11 cellular contexts compared by ENCODE assay signal in genomic region chr16:64440421-64440831, GRCh38.
DNase-seq lines count a peak whose midpoint lies in the region; ATAC-seq and TF ChIP-seq lines count a peak whose summit lies in the region.
"Had no signal": no experiment of that assay in that cellular context is flagged by ENCODE, and none has a peak within 500 bp of the region (broad histone marks: within the 10 kb centered on the region; RNA-seq: fewer than 3 reads in every experiment).

No MANE protein-coding gene starts in this region.

- no peak overlapping the region for H3K27ac ChIP-seq in H9 (ENCODE audit: insufficient read length, low read depth, low read length)
- H3K27ac ChIP-seq in lower lobe of right lung, result no peak overlapping the region
- no peak overlapping the region for H3K27ac ChIP-seq in endodermal cell (ENCODE audit: low read depth, low read length)
- H3K27ac ChIP-seq: vagina had no signal

- peak overlapping the region; percentile 17 for H2BK12ac ChIP-seq in H9 (ENCODE audit: insufficient read length, low read depth, low read length)

- peaks cover 0 to 2% of the 10 kb centered on the region in 2 experiments; a peak in 1 of 5 replicates for H3K9me3 Mint-ChIP-seq in H9
- no peaks in the 10 kb centered on the region for H3K9me3 Mint-ChIP-seq in endodermal cell

- no peaks in the 10 kb centered on the region for H3K79me2 ChIP-seq in H9 (ENCODE audit: insufficient read depth, low read length)

- H3K27ac Mint-ChIP-seq in H9 (no peak overlapping the region), endodermal cell (no peak overlapping the region)
- H3K27ac Mint-ChIP-seq: CD4-positive, alpha-beta T cell had no signal

- ATAC-seq in lower lobe of right lung (peak; percentile 61 to 89), GM21723 (IDR thresholded peaks at IDR 0.05; ENCODE audit: unreplicated experiment) (no peak)

- no peaks in the 10 kb centered on the region for H3K79me1 ChIP-seq in H9 (ENCODE audit: insufficient read depth, low read depth, low read length, poor library complexity, severe bottlenecking)

- no peak overlapping the region for H3T11ph ChIP-seq in H9 (ENCODE audit: low read length)

- H3K36me3 ChIP-seq in lower lobe of right lung (no peaks in the 10 kb centered on the region), endodermal cell (ENCODE audit: control insufficient read depth, insufficient read depth, low read length) (no peaks in the 10 kb centered on the region)
- H3K36me3 ChIP-seq: vagina had no signal

- H3K27me3 Mint-ChIP-seq in H9 (ENCODE audit: low read depth), result no peaks in the 10 kb centered on the region
- H3K27me3 Mint-ChIP-seq in endodermal cell (ENCODE audit: insufficient read depth), result peaks cover 2% of the 10 kb centered on the region
- H3K27me3 Mint-ChIP-seq: CD4-positive, alpha-beta T cell had no signal

- no peak overlapping the region for H2BK120ac ChIP-seq in H9 (ENCODE audit: low read depth, low read length, poor library complexity, severe bottlenecking)

- H2BK20ac ChIP-seq in H9 (ENCODE audit: low read depth, low read length, poor library complexity, severe bottlenecking), result no peak overlapping the region

- no peak overlapping the region for H3K56ac ChIP-seq in H9 (ENCODE audit: insufficient read length, low read depth, low read length)

- H3K9me3 ChIP-seq in H9 (ENCODE audit: control insufficient read depth, low read depth, low read length), result no peaks in the 10 kb centered on the region
- H3K9me3 ChIP-seq in lower lobe of right lung, result no peaks in the 10 kb centered on the region
- H3K9me3 ChIP-seq in endodermal cell (ENCODE audit: control insufficient read depth, low read length), result no peaks in the 10 kb centered on the region
- H3K9me3 ChIP-seq: vagina had no signal

- no peak overlapping the region for H2AK5ac ChIP-seq in H9 (ENCODE audit: insufficient read length, low read length)

- intact Hi-C loops in lower lobe of right lung (cut with DNase I), result no loop called here

- H3K4me3 ChIP-seq in astrocyte of the cerebellum (ENCODE audit: low read depth, low read length) (no peak overlapping the region), lower lobe of right lung (no peak overlapping the region), endodermal cell (ENCODE audit: low read length) (no peak overlapping the region)
- H3K4me3 ChIP-seq: vagina had no signal

- H3K4me3 Mint-ChIP-seq in H9 (no peak overlapping the region), endodermal cell (no peak overlapping the region)
- H3K4me3 Mint-ChIP-seq: CD4-positive, alpha-beta T cell had no signal

- H4K8ac ChIP-seq in H9 (replicated peaks; ENCODE audit: insufficient read length, low read depth, low read length), result no peak overlapping the region

- in situ Hi-C loops in astrocyte of the cerebellum (cut with HindIII; ENCODE audit: low sequenced_read_pairs), result no loop called here

- H2BK5ac ChIP-seq in H9 (ENCODE audit: insufficient read length, low read length), result no peak overlapping the region

- H2BK15ac ChIP-seq in H9 (ENCODE audit: low read depth, low read length), result no peak overlapping the region

- H3K4me1 ChIP-seq in H9 (ENCODE audit: insufficient read depth, low read length) (no peaks in the 10 kb centered on the region), lower lobe of right lung (peaks cover 4% of the 10 kb centered on the region), endodermal cell (ENCODE audit: control insufficient read depth, insufficient read depth, low read length) (peaks cover 6% of the 10 kb centered on the region)
- H3K4me1 ChIP-seq: vagina had no signal

- H4K5ac ChIP-seq in H9 (ENCODE audit: insufficient read length, low read depth, low read length), result no peak overlapping the region

- H3K14ac ChIP-seq in H9 (ENCODE audit: insufficient read depth, low read length), result no peak overlapping the region

- no peak overlapping the region for H3K4ac ChIP-seq in H9 (ENCODE audit: low read depth, low read length)

- H3K9ac ChIP-seq in H9 (ENCODE audit: extremely low read depth, insufficient read length, low read length) (no peak overlapping the region), endodermal cell (ENCODE audit: extremely low read depth, low read length, poor library complexity, severe bottlenecking) (no peak overlapping the region)

- H3K23me2 ChIP-seq in H9 (ENCODE audit: insufficient read length, low read depth, low read length, poor library complexity, severe bottlenecking), result no peaks in the 10 kb centered on the region

- TF ChIP-seq CTCF in H9 (conservative IDR thresholded peaks at IDR 0.05) (no peak), astrocyte of the cerebellum (IDR thresholded peaks at IDR 0.05; ENCODE audit: low read depth, low read length, missing control alignments) (no peak), lower lobe of right lung (IDR thresholded peaks at IDR 0.05) (no peak), endodermal cell (conservative IDR thresholded peaks at IDR 0.05) (no peak)

- no peak overlapping the region for H3K4me2 ChIP-seq in H9 (ENCODE audit: insufficient read depth, insufficient read length, low read length)

- H3K4me1 Mint-ChIP-seq in H9 (peaks cover 10 to 20% of the 10 kb centered on the region in 2 experiments), endodermal cell (peaks cover 11% of the 10 kb centered on the region)

- H2AFZ ChIP-seq in H9 (ENCODE audit: low read length), result no peak overlapping the region

- DNase-seq in A172 (ENCODE audit: low spot score) (peak; percentile 76), H9 (no peak), astrocyte of the cerebellum (ENCODE audit: low read depth) (peak; percentile 95), lower lobe of right lung (no peak), endodermal cell (no peak), medulla oblongata (ENCODE audit: extremely low spot score) (no peak), hypothalamus (lab: John Stamatoyannopoulos, UW) (no peak)
- DNase-seq: CD4-positive, alpha-beta T cell; NCI-H446 had no signal

- no peak overlapping the region for H3K18ac ChIP-seq in H9 (ENCODE audit: insufficient read length, low read depth, low read length)

- no peak overlapping the region for H3K23ac ChIP-seq in H9 (ENCODE audit: insufficient read length, low read depth, low read length)

- H3K36me3 Mint-ChIP-seq in H9 (ENCODE audit: insufficient read depth in 1 of 3, low read depth in 3 of 3) (no peaks in the 10 kb centered on the region), endodermal cell (ENCODE audit: low read depth) (no peaks in the 10 kb centered on the region)

- no peaks in the 10 kb centered on the region for H4K20me1 ChIP-seq in H9 (ENCODE audit: control insufficient read depth, insufficient read depth, insufficient read length)

- WGBS in H9 (ENCODE audit: extremely low coverage, insufficient read length, low lambda C conversion rate), result no CpG with 5 or more reads among the region's 3 CpGs
- 95 to 100% methylated on average over 1 to 3 of the region's 3 CpGs for WGBS in endodermal cell (ENCODE audit: insufficient coverage in 1 of 2, insufficient read length in 1 of 2), 2 experiments

- no peaks in the 10 kb centered on the region for H3K27me3 ChIP-seq in H9 (ENCODE audit: insufficient read depth, low read length)
- no peaks in the 10 kb centered on the region for H3K27me3 ChIP-seq in lower lobe of right lung (ENCODE audit: low read depth)
- no peaks in the 10 kb centered on the region for H3K27me3 ChIP-seq in endodermal cell (ENCODE audit: control insufficient read depth, insufficient read depth, low read length, poor library complexity, severe bottlenecking)
- H3K27me3 ChIP-seq: vagina had no signal

- no peak overlapping the region for H4K91ac ChIP-seq in H9 (ENCODE audit: insufficient read length, low read depth, low read length)

Comparison
In these comparisons a context has a peak if more than half of its experiments do, and no peak if none do; other contexts are left out.
1. DNase-seq: peak in A172 (single experiment) and astrocyte of the cerebellum (single experiment); none in H9 (single experiment), lower lobe of right lung (single experiment), endodermal cell (single experiment), medulla oblongata (single experiment) and hypothalamus (0 of 51).